ENCODE assay signal across 1 cellular context in the genomic region with DNA sequence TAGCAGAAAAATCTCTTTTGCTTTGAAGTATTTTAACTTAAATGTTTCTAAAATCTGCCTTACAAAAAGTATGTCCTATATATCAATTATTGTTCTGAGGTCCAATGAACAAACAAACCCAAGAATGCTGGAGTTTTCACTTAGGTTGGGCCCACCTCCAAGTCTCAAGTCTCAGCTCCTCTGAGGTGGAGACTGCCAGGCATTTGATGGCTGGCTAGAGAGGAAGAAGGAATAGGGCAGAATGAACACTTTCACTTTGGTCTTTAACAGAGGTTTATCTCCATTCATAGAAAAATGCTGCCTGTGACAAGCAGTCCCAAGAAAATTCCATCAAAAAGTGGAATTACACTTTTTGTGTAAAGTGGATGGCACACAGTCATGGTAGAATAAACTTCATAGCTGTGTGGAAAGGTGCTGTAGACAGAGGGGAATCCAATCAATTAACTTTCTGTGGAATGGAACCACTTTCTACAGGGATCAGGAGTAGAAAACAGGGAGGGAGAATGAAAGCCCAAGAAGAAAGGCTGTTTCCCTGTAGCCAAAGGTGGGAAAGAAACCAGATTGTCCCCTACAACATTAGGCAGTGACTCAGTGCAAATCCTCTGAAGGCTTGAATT.
TF ChIP-seq lines count a peak whose summit lies in the region.

No MANE protein-coding gene starts in this region.

TF ChIP-seq in GM23338, 12 proteins besides CTCF, POLR2A, EP300 and RAD21 (continued from another document):
- TF ChIP-seq, protein P1, sequence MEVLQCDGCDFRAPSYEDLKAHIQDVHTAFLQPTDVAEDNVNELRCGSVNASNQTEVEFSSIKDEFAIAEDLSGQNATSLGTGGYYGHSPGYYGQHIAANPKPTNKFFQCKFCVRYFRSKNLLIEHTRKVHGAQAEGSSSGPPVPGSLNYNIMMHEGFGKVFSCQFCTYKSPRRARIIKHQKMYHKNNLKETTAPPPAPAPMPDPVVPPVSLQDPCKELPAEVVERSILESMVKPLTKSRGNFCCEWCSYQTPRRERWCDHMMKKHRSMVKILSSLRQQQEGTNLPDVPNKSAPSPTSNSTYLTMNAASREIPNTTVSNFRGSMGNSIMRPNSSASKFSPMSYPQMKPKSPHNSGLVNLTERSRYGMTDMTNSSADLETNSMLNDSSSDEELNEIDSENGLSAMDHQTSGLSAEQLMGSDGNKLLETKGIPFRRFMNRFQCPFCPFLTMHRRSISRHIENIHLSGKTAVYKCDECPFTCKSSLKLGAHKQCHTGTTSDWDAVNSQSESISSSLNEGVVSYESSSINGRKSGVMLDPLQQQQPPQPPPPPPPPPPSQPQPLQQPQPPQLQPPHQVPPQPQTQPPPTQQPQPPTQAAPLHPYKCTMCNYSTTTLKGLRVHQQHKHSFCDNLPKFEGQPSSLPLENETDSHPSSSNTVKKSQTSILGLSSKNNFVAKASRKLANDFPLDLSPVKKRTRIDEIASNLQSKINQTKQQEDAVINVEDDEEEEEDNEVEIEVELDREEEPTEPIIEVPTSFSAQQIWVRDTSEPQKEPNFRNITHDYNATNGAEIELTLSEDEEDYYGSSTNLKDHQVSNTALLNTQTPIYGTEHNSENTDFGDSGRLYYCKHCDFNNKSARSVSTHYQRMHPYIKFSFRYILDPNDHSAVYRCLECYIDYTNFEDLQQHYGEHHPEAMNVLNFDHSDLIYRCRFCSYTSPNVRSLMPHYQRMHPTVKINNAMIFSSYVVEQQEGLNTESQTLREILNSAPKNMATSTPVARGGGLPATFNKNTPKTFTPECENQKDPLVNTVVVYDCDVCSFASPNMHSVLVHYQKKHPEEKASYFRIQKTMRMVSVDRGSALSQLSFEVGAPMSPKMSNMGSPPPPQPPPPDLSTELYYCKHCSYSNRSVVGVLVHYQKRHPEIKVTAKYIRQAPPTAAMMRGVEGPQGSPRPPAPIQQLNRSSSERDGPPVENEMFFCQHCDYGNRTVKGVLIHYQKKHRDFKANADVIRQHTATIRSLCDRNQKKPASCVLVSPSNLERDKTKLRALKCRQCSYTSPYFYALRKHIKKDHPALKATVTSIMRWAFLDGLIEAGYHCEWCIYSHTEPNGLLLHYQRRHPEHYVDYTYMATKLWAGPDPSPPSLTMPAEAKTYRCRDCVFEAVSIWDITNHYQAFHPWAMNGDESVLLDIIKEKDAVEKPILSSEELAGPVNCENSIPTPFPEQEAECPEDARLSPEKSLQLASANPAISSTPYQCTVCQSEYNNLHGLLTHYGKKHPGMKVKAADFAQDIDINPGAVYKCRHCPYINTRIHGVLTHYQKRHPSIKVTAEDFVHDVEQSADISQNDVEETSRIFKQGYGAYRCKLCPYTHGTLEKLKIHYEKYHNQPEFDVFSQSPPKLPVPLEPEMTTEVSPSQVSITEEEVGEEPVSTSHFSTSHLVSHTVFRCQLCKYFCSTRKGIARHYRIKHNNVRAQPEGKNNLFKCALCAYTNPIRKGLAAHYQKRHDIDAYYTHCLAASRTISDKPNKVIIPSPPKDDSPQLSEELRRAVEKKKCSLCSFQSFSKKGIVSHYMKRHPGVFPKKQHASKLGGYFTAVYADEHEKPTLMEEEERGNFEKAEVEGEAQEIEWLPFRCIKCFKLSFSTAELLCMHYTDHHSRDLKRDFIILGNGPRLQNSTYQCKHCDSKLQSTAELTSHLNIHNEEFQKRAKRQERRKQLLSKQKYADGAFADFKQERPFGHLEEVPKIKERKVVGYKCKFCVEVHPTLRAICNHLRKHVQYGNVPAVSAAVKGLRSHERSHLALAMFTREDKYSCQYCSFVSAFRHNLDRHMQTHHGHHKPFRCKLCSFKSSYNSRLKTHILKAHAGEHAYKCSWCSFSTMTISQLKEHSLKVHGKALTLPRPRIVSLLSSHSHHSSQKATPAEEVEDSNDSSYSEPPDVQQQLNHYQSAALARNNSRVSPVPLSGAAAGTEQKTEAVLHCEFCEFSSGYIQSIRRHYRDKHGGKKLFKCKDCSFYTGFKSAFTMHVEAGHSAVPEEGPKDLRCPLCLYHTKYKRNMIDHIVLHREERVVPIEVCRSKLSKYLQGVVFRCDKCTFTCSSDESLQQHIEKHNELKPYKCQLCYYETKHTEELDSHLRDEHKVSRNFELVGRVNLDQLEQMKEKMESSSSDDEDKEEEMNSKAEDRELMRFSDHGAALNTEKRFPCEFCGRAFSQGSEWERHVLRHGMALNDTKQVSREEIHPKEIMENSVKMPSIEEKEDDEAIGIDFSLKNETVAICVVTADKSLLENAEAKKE (CRISPR knock-in tag; IDR thresholded peaks at IDR 0.05) = no peak
TF ChIP-seq in GM23338: peak in this region for 0.
